In the genomic region with DNA sequence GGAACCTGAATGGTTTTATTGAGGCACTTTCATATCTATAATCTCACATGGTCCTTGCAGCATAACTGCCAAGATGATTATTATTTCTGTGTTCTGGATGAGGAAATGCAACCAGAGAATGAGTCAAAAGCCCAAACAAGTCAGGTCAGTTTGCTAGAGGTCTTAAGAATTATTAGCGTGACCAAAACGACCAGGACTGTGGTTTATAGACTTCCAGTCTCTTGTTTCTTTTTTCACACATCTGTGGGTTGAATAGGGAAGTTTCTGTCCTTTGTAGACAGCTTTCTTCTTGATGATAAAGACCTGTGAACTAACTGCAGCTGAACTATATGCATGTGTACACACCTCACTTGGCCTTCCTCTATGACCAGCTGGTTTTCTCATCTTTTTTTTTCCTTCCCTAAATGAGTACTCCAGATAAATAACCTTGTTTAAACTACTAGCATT, we compare ENCODE assay signal across 11 cellular contexts. TPM values are rescaled to one million over a fixed set of nuclear protein-coding genes. Genes with fewer than 3 reads are reported as not detected.
A peak's percentile ranks its signal among the peaks of the same experiment; 100 is the strongest.
DNase-seq lines count a peak whose midpoint lies in the region; ATAC-seq and TF ChIP-seq lines count a peak whose summit lies in the region.
"Had no signal": no experiment of that assay in that cellular context is flagged by ENCODE, and none has a peak within 500 bp of the region (broad histone marks: within the 10 kb centered on the region; RNA-seq: fewer than 3 reads in every experiment).

No MANE protein-coding gene starts in this region.

- peaks cover 5% of the 10 kb centered on the region for H3K4me1 ChIP-seq in mucosa of descending colon (ENCODE audit: low read depth)
- H3K4me1 ChIP-seq in gastrocnemius medialis: no peaks in the 10 kb centered on the region
- H3K4me1 ChIP-seq: esophagus muscularis mucosa had no signal

- TF ChIP-seq POLR2A in gastrocnemius medialis (IDR thresholded peaks at IDR 0.05): no peak

- intact Hi-C loops in mucosa of descending colon (cut with DNase I, micrococcal nuclease) (no loop called here), gastrocnemius medialis (cut with DNase I; ENCODE audit: low total_unique reads) (no loop called here)

- DNase-seq in KBM-7 (peak; percentile 4), mucosa of descending colon (no peak), brain microvascular endothelial cell (no peak), gastrocnemius medialis (no peak)
- DNase-seq in stimulated activated CD4-positive, alpha-beta T cell treated with anti-CD3 and anti-CD28 coated beads, Interleukin-12 subunit alpha, Interleukin-12 subunit beta, amount 100 ng/mL, for 4 hours: no peak
- DNase-seq: activated gamma-delta T cell treated with Interleukin-2 at 50 U/mL for 16 hours, NCI-H1694 treated with DMSO at 0.1 percent for 48 hours had no signal

- TF ChIP-seq CTCF in mucosa of descending colon (IDR thresholded peaks at IDR 0.05) (no peak), brain microvascular endothelial cell (IDR thresholded peaks at IDR 0.05; ENCODE audit: low read depth, low read length, missing control alignments) (no peak), gastrocnemius medialis (IDR thresholded peaks at IDR 0.05 in 4 of 5, conservative IDR thresholded peaks at IDR 0.05 in 1 of 5) (no peak)

- ATAC-seq in GM19035 (IDR thresholded peaks at IDR 0.05; ENCODE audit: unreplicated experiment): peak; percentile 82
- ATAC-seq in HG02763 (IDR thresholded peaks at IDR 0.05; ENCODE audit: unreplicated experiment): peak; percentile 86
- ATAC-seq in mucosa of descending colon: peak; percentile 48
- no peak for ATAC-seq in gastrocnemius medialis
- ATAC-seq in SK-N-SH treated with all-trans-retinoic acid at 6 μM for 48 hours: no peak

- H3K36me3 ChIP-seq in mucosa of descending colon (ENCODE audit: low read depth) (no peaks in the 10 kb centered on the region), brain microvascular endothelial cell (replicated peaks) (no peaks in the 10 kb centered on the region), gastrocnemius medialis (no peaks in the 10 kb centered on the region)
- H3K36me3 ChIP-seq: esophagus muscularis mucosa had no signal

- in situ Hi-C loops in KBM-7 (cut with MboI; ENCODE audit: low pct_unique_long_range_greater_than_20kb, low sequenced_read_pairs) (no loop called here), brain microvascular endothelial cell (cut with HindIII; ENCODE audit: low pct_ligation_motif_present, low sequenced_read_pairs) (no loop called here), gastrocnemius medialis (cut with MboI; ENCODE audit: low sequenced_read_pairs in 4 of 4) (no loop called here)

- H3K4me3 ChIP-seq in mucosa of descending colon (no peak overlapping the region), brain microvascular endothelial cell (ENCODE audit: low read depth, low read length) (no peak overlapping the region), gastrocnemius medialis (no peak overlapping the region)
- H3K4me3 ChIP-seq: esophagus muscularis mucosa had no signal

- H3K27ac ChIP-seq in brain microvascular endothelial cell: no peak overlapping the region
- no peak overlapping the region for H3K27ac ChIP-seq in gastrocnemius medialis
- H3K27ac ChIP-seq: esophagus muscularis mucosa had no signal

- H3K9me3 ChIP-seq in mucosa of descending colon (no peaks in the 10 kb centered on the region), gastrocnemius medialis (no peaks in the 10 kb centered on the region)
- H3K9me3 ChIP-seq: esophagus muscularis mucosa had no signal

- H3K27me3 ChIP-seq in brain microvascular endothelial cell (replicated peaks) (no peaks in the 10 kb centered on the region), gastrocnemius medialis (no peaks in the 10 kb centered on the region)
- H3K27me3 ChIP-seq: esophagus muscularis mucosa had no signal

TF ChIP-seq in SK-N-SH treated with all-trans-retinoic acid at 6 μM for 48 hours, 23 proteins besides CTCF, POLR2A, EP300 and RAD21 (continues in another document):
- TF ChIP-seq RARB (CRISPR knock-in tag; IDR thresholded peaks at IDR 0.05) (no peak), ESRRG (CRISPR knock-in tag; IDR thresholded peaks at IDR 0.05) (no peak), ZNF565 (CRISPR knock-in tag; conservative IDR thresholded peaks at IDR 0.05; ENCODE audit: low read depth) (no peak), TCF4 (CRISPR knock-in tag; IDR thresholded peaks at IDR 0.05; ENCODE audit: borderline replicate concordance) (no peak), ZC3H10 (CRISPR knock-in tag; IDR thresholded peaks at IDR 0.05) (no peak), PPARA (CRISPR knock-in tag; IDR thresholded peaks at IDR 0.05; ENCODE audit: borderline replicate concordance) (no peak), ISL1 (CRISPR knock-in tag; IDR thresholded peaks at IDR 0.05) (no peak), ARNTL (CRISPR knock-in tag; IDR thresholded peaks at IDR 0.05; ENCODE audit: borderline replicate concordance, low read depth) (no peak), ZNF8 (CRISPR knock-in tag; IDR thresholded peaks at IDR 0.05) (no peak), TOX (CRISPR knock-in tag; IDR thresholded peaks at IDR 0.05; ENCODE audit: borderline replicate concordance) (no peak), BACH2 (CRISPR knock-in tag; IDR thresholded peaks at IDR 0.05; ENCODE audit: borderline replicate concordance) (no peak), GLIS3 (CRISPR knock-in tag; IDR thresholded peaks at IDR 0.05) (no peak)
- TF ChIP-seq, protein P1, sequence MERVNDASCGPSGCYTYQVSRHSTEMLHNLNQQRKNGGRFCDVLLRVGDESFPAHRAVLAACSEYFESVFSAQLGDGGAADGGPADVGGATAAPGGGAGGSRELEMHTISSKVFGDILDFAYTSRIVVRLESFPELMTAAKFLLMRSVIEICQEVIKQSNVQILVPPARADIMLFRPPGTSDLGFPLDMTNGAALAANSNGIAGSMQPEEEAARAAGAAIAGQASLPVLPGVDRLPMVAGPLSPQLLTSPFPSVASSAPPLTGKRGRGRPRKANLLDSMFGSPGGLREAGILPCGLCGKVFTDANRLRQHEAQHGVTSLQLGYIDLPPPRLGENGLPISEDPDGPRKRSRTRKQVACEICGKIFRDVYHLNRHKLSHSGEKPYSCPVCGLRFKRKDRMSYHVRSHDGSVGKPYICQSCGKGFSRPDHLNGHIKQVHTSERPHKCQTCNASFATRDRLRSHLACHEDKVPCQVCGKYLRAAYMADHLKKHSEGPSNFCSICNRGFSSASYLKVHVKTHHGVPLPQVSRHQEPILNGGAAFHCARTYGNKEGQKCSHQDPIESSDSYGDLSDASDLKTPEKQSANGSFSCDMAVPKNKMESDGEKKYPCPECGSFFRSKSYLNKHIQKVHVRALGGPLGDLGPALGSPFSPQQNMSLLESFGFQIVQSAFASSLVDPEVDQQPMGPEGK (CRISPR knock-in tag; IDR thresholded peaks at IDR 0.05; ENCODE audit: borderline replicate concordance): no peak
- TF ChIP-seq, protein P2, sequence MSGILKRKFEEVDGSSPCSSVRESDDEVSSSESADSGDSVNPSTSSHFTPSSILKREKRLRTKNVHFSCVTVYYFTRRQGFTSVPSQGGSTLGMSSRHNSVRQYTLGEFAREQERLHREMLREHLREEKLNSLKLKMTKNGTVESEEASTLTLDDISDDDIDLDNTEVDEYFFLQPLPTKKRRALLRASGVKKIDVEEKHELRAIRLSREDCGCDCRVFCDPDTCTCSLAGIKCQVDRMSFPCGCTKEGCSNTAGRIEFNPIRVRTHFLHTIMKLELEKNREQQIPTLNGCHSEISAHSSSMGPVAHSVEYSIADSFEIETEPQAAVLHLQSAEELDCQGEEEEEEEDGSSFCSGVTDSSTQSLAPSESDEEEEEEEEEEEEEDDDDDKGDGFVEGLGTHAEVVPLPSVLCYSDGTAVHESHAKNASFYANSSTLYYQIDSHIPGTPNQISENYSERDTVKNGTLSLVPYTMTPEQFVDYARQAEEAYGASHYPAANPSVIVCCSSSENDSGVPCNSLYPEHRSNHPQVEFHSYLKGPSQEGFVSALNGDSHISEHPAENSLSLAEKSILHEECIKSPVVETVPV (CRISPR knock-in tag; IDR thresholded peaks at IDR 0.05): no peak
- TF ChIP-seq, protein P3, sequence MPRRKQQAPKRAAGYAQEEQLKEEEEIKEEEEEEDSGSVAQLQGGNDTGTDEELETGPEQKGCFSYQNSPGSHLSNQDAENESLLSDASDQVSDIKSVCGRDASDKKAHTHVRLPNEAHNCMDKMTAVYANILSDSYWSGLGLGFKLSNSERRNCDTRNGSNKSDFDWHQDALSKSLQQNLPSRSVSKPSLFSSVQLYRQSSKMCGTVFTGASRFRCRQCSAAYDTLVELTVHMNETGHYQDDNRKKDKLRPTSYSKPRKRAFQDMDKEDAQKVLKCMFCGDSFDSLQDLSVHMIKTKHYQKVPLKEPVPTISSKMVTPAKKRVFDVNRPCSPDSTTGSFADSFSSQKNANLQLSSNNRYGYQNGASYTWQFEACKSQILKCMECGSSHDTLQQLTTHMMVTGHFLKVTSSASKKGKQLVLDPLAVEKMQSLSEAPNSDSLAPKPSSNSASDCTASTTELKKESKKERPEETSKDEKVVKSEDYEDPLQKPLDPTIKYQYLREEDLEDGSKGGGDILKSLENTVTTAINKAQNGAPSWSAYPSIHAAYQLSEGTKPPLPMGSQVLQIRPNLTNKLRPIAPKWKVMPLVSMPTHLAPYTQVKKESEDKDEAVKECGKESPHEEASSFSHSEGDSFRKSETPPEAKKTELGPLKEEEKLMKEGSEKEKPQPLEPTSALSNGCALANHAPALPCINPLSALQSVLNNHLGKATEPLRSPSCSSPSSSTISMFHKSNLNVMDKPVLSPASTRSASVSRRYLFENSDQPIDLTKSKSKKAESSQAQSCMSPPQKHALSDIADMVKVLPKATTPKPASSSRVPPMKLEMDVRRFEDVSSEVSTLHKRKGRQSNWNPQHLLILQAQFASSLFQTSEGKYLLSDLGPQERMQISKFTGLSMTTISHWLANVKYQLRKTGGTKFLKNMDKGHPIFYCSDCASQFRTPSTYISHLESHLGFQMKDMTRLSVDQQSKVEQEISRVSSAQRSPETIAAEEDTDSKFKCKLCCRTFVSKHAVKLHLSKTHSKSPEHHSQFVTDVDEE (CRISPR knock-in tag; IDR thresholded peaks at IDR 0.05): no peak
- TF ChIP-seq, protein P4, sequence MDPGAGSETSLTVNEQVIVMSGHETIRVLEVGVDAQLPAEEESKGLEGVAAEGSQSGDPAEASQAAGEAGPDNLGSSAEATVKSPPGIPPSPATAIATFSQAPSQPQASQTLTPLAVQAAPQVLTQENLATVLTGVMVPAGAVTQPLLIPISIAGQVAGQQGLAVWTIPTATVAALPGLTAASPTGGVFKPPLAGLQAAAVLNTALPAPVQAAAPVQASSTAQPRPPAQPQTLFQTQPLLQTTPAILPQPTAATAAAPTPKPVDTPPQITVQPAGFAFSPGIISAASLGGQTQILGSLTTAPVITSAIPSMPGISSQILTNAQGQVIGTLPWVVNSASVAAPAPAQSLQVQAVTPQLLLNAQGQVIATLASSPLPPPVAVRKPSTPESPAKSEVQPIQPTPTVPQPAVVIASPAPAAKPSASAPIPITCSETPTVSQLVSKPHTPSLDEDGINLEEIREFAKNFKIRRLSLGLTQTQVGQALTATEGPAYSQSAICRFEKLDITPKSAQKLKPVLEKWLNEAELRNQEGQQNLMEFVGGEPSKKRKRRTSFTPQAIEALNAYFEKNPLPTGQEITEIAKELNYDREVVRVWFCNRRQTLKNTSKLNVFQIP (CRISPR knock-in tag; IDR thresholded peaks at IDR 0.05; ENCODE audit: borderline replicate concordance, low read depth): no peak

RNA-seq across cellular contexts. Expression of a gene that starts 13.9 kb away (rescaled TPM):
- total RNA-seq in mucosa of descending colon (1 to 10 TPM; 1.2 to 2.7 (median 1.4) TPM), gastrocnemius medialis (1 to 10 TPM in 3 of 4 donors, under 1 TPM in 1; 0.65 to 2.4 (median 1.6) TPM)

Comparison
In these comparisons a context has a peak if more than half of its experiments do, and no peak if none do; other contexts are left out.
1. ATAC-seq: peak in GM19035 (single experiment), HG02763 (single experiment) and mucosa of descending colon (single experiment); none in gastrocnemius medialis (0 of 2) and SK-N-SH treated with all-trans-retinoic acid at 6 μM for 48 hours (single experiment).